ENCODE assay signal across 22 cellular contexts in the genomic region with DNA sequence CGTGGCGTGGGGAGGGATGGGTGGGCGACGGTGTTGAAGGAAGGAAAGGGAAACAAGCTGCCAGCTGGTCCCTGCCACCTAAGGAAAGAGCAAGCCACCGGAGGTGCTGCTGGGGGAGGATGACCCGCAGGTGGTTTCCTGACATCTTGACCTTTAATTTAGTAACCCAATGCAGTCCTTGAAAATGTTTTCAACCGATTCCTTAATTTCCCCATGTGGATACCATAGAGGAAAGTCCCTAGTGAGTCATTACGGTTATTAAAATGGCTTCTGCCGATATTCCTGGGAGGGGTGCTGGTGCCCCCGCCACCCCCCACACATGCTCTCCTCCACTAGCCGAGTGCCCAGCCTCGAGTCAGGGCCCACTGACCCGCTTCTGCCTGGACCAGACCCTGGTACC. TPM values are rescaled to one million over a fixed set of nuclear protein-coding genes. Genes with fewer than 3 reads are reported as not detected.
DNase-seq lines count a peak whose midpoint lies in the region; ATAC-seq and TF ChIP-seq lines count a peak whose summit lies in the region.
"Had no signal": no experiment of that assay in that cellular context is flagged by ENCODE, and none has a peak within 500 bp of the region (broad histone marks: within the 10 kb centered on the region; RNA-seq: fewer than 3 reads in every experiment).

No MANE protein-coding gene starts in this region.

- H3K36me3 ChIP-seq in breast epithelium, result no peaks in the 10 kb centered on the region
- H3K36me3 ChIP-seq: MG63, SJSA1 had no signal

- peaks cover 26 to 31% of the 10 kb centered on the region in 2 donors for H3K27me3 Mint-ChIP-seq in natural killer cell treated with Interleukin-12 subunit alpha and Interleukin-12 subunit beta and Interleukin-15 and Interleukin-18, amount 100 ng/mL, for 72 hours
- peaks cover 36 to 48% of the 10 kb centered on the region in 2 donors for H3K27me3 Mint-ChIP-seq in natural killer cell (ENCODE audit: low read depth in 2 of 2)
- H3K27me3 Mint-ChIP-seq in activated naive CD8-positive, alpha-beta T cell treated with anti-CD3 and anti-CD28 coated beads, Interleukin-2, amount 10 ng/mL, durations not matched to agents 7 days and 5 days, result peaks cover 18% of the 10 kb centered on the region
- peaks cover 2% of the 10 kb centered on the region for H3K27me3 Mint-ChIP-seq in glutamatergic neuron (ENCODE audit: unreplicated experiment)

- ATAC-seq in natural killer cell treated with Interleukin-12 subunit alpha and Interleukin-12 subunit beta and Interleukin-15 and Interleukin-18, amount 100 ng/mL, for 72 hours, result no peak
- ATAC-seq in natural killer cell (no peak), HG02678 (IDR thresholded peaks at IDR 0.05; ENCODE audit: unreplicated experiment) (peak; percentile 43)
- ATAC-seq in activated naive CD8-positive, alpha-beta T cell treated with anti-CD3 and anti-CD28 coated beads, Interleukin-2, amount 10 ng/mL, durations not matched to agents 7 days and 5 days (ENCODE audit: low read depth), result no peak

- no peak for TF ChIP-seq CTCF in natural killer cell (IDR thresholded peaks at IDR 0.05)
- no peak for TF ChIP-seq CTCF in glutamatergic neuron (IDR thresholded peaks at IDR 0.05; ENCODE audit: partially characterized antibody, unreplicated experiment)
- TF ChIP-seq CTCF in breast epithelium (IDR thresholded peaks at IDR 0.05), result no peak

- POLR2A ChIA-PET in activated naive CD8-positive, alpha-beta T cell treated with anti-CD3 and anti-CD28 coated beads, Interleukin-2, amount 10 ng/mL, durations not matched to agents 7 days and 5 days (lab: Charles Lee), result no interaction called here

- peaks cover 17% of the 10 kb centered on the region in 2 donors for H3K4me1 Mint-ChIP-seq in natural killer cell treated with Interleukin-12 subunit alpha and Interleukin-12 subunit beta and Interleukin-15 and Interleukin-18, amount 100 ng/mL, for 72 hours (ENCODE audit: low read depth in 2 of 2)
- H3K4me1 Mint-ChIP-seq in natural killer cell (peaks cover 11% of the 10 kb centered on the region in 2 donors), glutamatergic neuron (ENCODE audit: low read depth, unreplicated experiment) (peaks cover 3% of the 10 kb centered on the region)
- H3K4me1 Mint-ChIP-seq in activated naive CD8-positive, alpha-beta T cell treated with anti-CD3 and anti-CD28 coated beads, Interleukin-2, amount 10 ng/mL, durations not matched to agents 7 days and 5 days, result peaks cover 15% of the 10 kb centered on the region

- no peaks in the 10 kb centered on the region for H3K4me1 ChIP-seq in breast epithelium

- no peaks in the 10 kb centered on the region for H3K9me3 Mint-ChIP-seq in natural killer cell treated with Interleukin-12 subunit alpha and Interleukin-12 subunit beta and Interleukin-15 and Interleukin-18, amount 100 ng/mL, for 72 hours
- H3K9me3 Mint-ChIP-seq in natural killer cell (no peaks in the 10 kb centered on the region), glutamatergic neuron (ENCODE audit: unreplicated experiment) (no peaks in the 10 kb centered on the region)
- H3K9me3 Mint-ChIP-seq in activated naive CD8-positive, alpha-beta T cell treated with anti-CD3 and anti-CD28 coated beads, Interleukin-2, amount 10 ng/mL, durations not matched to agents 7 days and 5 days, result no peaks in the 10 kb centered on the region
- H3K9me3 Mint-ChIP-seq: CD8-positive, alpha-beta memory T cell; nephron; T-helper 1 cell treated with Interleukin-12 subunit alpha and Interleukin-12 subunit beta and Interleukin-4 antibody, amounts not matched to agents 30 μg/mL and 1 μg/mL, for 36 hours had no signal

- no peaks in the 10 kb centered on the region for H3K36me3 Mint-ChIP-seq in natural killer cell treated with Interleukin-12 subunit alpha and Interleukin-12 subunit beta and Interleukin-15 and Interleukin-18, amount 100 ng/mL, for 72 hours
- H3K36me3 Mint-ChIP-seq in natural killer cell (no peaks in the 10 kb centered on the region), glutamatergic neuron (ENCODE audit: unreplicated experiment) (no peaks in the 10 kb centered on the region)
- peaks cover 9% of the 10 kb centered on the region for H3K36me3 Mint-ChIP-seq in activated naive CD8-positive, alpha-beta T cell treated with anti-CD3 and anti-CD28 coated beads, Interleukin-2, amount 10 ng/mL, durations not matched to agents 7 days and 5 days
- H3K36me3 Mint-ChIP-seq: CD8-positive, alpha-beta memory T cell had no signal

- no peak overlapping the region for H3K4me3 ChIP-seq in breast epithelium
- H3K4me3 ChIP-seq: dorsolateral prefrontal cortex, MG63, SJSA1, smooth muscle cell had no signal

- peak overlapping the region; percentile 34 for H3K4me3 Mint-ChIP-seq in natural killer cell treated with Interleukin-12 subunit alpha and Interleukin-12 subunit beta and Interleukin-15 and Interleukin-18, amount 100 ng/mL, for 72 hours
- H3K4me3 Mint-ChIP-seq in natural killer cell, result no peak overlapping the region
- H3K4me3 Mint-ChIP-seq in activated naive CD8-positive, alpha-beta T cell treated with anti-CD3 and anti-CD28 coated beads, Interleukin-2, amount 10 ng/mL, durations not matched to agents 7 days and 5 days, result peak overlapping the region; percentile 13
- no peak overlapping the region for H3K4me3 Mint-ChIP-seq in glutamatergic neuron (ENCODE audit: unreplicated experiment)
- H3K4me3 Mint-ChIP-seq: nephron; T-helper 1 cell treated with Interleukin-12 subunit alpha and Interleukin-12 subunit beta and Interleukin-4 antibody, amounts not matched to agents 30 μg/mL and 1 μg/mL, for 36 hours had no signal

- intact Hi-C loops in natural killer cell (cut with micrococcal nuclease), result no loop called here
- intact Hi-C loops in breast epithelium (cut with DNase I; ENCODE audit: low total_unique reads), result no loop called here

- H3K27ac ChIP-seq in breast epithelium, result no peak overlapping the region
- H3K27ac ChIP-seq: SJSA1 had no signal

- DNase-seq in natural killer cell treated with Interleukin-12 subunit alpha and Interleukin-12 subunit beta and Interleukin-15 and Interleukin-18, amount 100 ng/mL, for 72 hours (ENCODE audit: low spot score), result no peak
- DNase-seq in natural killer cell (no peak), glutamatergic neuron (no peak), AG08395 (ENCODE audit: low spot score) (no peak), activated gamma-delta T cell (lab: John Stamatoyannopoulos, UW) (no peak), breast epithelium (ENCODE audit: low spot score in 2 of 2) (no peak)
- DNase-seq in activated naive CD8-positive, alpha-beta T cell treated with anti-CD3 and anti-CD28 coated beads, Interleukin-2, amount 10 ng/mL, durations not matched to agents 7 days and 5 days, result no peak
- DNase-seq: activated effector memory CD4-positive, alpha-beta T cell treated with anti-CD3 and anti-CD28 coated beads, Interleukin-2, amount 50 U/mL, for 16 hours; caudate nucleus; CD8-positive, alpha-beta memory T cell; DMS79; dorsolateral prefrontal cortex; MG63; NCI-H146; stimulated activated CD4-positive, alpha-beta T cell treated with anti-CD3 and anti-CD28 coated beads, Interleukin-4, amount 100 ng/mL, for 1 hour; substantia nigra had no signal

- H3K27ac Mint-ChIP-seq in natural killer cell treated with Interleukin-12 subunit alpha and Interleukin-12 subunit beta and Interleukin-15 and Interleukin-18, amount 100 ng/mL, for 72 hours, result peak overlapping the region; percentile 22 to 31
- H3K27ac Mint-ChIP-seq in natural killer cell (no peak overlapping the region), glutamatergic neuron (ENCODE audit: unreplicated experiment) (no peak overlapping the region)
- peak overlapping the region; percentile 15 for H3K27ac Mint-ChIP-seq in activated naive CD8-positive, alpha-beta T cell treated with anti-CD3 and anti-CD28 coated beads, Interleukin-2, amount 10 ng/mL, durations not matched to agents 7 days and 5 days
- H3K27ac Mint-ChIP-seq: CD8-positive, alpha-beta memory T cell; progenitor cell of endocrine pancreas had no signal

- H3K9me3 ChIP-seq in breast epithelium, result no peaks in the 10 kb centered on the region
- H3K9me3 ChIP-seq: MG63, SJSA1 had no signal

- TF ChIP-seq POLR2A in breast epithelium (IDR thresholded peaks at IDR 0.05), result no peak

- H3K27me3 ChIP-seq in breast epithelium, result no peaks in the 10 kb centered on the region
- H3K27me3 ChIP-seq: MG63, SJSA1 had no signal

RNA-seq across cellular contexts. Expression of gene ANKRD10, which starts 6.3 kb away (rescaled TPM):
- total RNA-seq in natural killer cell treated with Interleukin-12 subunit alpha and Interleukin-12 subunit beta and Interleukin-15 and Interleukin-18, amount 100 ng/mL, for 72 hours, result 100 to 1,000 TPM in 1 of 2 donors, 10 to 100 TPM in 1; 95.5 to 137 TPM
- total RNA-seq in natural killer cell (100 to 1,000 TPM; 173 to 221 (median 185) TPM), glutamatergic neuron (ENCODE audit: unreplicated experiment) (188 TPM), breast epithelium (100 to 1,000 TPM; 133 to 206 (median 193) TPM)
- 100 to 1,000 TPM; 117 to 119 TPM for total RNA-seq in activated naive CD8-positive, alpha-beta T cell treated with anti-CD3 and anti-CD28 coated beads, Interleukin-2, amount 10 ng/mL, durations not matched to agents 7 days and 5 days

Comparison
In these comparisons a context has a peak if more than half of its experiments do, and no peak if none do; other contexts are left out.
1. H3K27ac Mint-ChIP-seq: peak in natural killer cell treated with Interleukin-12 subunit alpha and Interleukin-12 subunit beta and Interleukin-15 and Interleukin-18, amount 100 ng/mL, for 72 hours (2 of 2) and activated naive CD8-positive, alpha-beta T cell treated with anti-CD3 and anti-CD28 coated beads, Interleukin-2, amount 10 ng/mL, durations not matched to agents 7 days and 5 days (single experiment); none in natural killer cell (0 of 2) and glutamatergic neuron (single experiment).
2. H3K4me3 Mint-ChIP-seq: peak in natural killer cell treated with Interleukin-12 subunit alpha and Interleukin-12 subunit beta and Interleukin-15 and Interleukin-18, amount 100 ng/mL, for 72 hours (single experiment) and activated naive CD8-positive, alpha-beta T cell treated with anti-CD3 and anti-CD28 coated beads, Interleukin-2, amount 10 ng/mL, durations not matched to agents 7 days and 5 days (single experiment); none in natural killer cell (single experiment) and glutamatergic neuron (single experiment).